Comparison of ENCODE assay signal across 8 cellular contexts in the genomic region with DNA sequence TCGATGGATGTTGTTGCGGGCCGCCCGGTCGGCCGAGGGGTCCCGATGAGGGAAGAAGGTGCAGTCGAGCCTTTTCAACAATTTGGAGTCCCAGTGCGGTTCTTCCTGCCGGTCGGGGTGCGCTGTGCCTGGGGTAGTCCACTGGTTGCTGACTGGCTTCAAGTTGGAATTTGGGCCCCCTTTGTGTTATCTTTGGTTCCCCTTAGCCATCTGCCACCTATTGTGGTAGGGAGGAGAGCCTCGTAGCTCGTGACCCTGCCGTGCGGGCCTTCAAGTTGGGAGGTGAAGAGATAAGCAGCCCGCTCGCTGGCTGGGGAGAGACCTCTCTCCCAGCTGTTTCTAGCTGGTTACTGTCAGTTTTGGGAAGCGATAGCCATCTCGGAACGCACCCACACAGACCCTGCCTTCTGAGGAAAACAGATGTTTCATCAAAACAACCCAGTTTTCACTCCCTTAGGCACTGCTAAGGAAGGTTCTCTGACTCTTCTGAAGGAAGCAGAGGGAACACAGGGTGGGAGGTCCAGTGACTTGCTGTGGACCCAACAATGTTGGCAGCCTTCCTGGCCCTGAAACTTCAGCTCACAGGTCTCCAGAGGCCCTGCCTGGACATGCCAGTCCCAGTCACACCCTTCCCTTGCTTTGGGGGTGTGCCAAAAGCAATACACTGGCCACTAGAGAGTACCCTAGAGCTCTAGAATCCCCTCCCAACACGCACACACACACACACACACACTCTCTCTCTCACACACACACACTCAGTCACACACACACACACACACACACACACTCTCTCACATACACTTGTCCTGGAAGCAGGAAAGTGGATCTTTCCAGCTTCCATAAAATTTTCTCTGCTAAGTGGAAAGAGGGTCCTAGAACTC. TPM values are rescaled to one million over a fixed set of nuclear protein-coding genes. Genes with fewer than 3 reads are reported as not detected.
DNase-seq lines count a peak whose midpoint lies in the region.

No MANE protein-coding gene starts in this region.

- WGBS in mesendoderm (ENCODE audit: extremely low coverage, insufficient coverage, low lambda C conversion rate), result no CpG with 5 or more reads among the region's 22 CpGs

- H3K4me2 ChIP-seq in mesendoderm (ENCODE audit: low read length), result peak overlapping the region; percentile 39

- H3K4me3 ChIP-seq in mesendoderm (ENCODE audit: low read length), result peak overlapping the region; percentile 60

- H3K27me3 Mint-ChIP-seq in activated CD4-positive, alpha-beta T cell treated with anti-CD3 and anti-CD28 coated beads, Interleukin-2, amount 10 ng/mL, durations not matched to agents 24 days and 14 days, result no peaks in the 10 kb centered on the region

- H3K4me1 Mint-ChIP-seq in activated CD4-positive, alpha-beta T cell treated with anti-CD3 and anti-CD28 coated beads, Interleukin-2, amount 10 ng/mL, durations not matched to agents 24 days and 14 days, result peaks cover 63% of the 10 kb centered on the region

- H3K9ac ChIP-seq in mesendoderm (ENCODE audit: low read length), result peak overlapping the region; percentile 81

- peak overlapping the region; percentile 92 for H3K27ac Mint-ChIP-seq in activated CD4-positive, alpha-beta T cell treated with anti-CD3 and anti-CD28 coated beads, Interleukin-2, amount 10 ng/mL, durations not matched to agents 24 days and 14 days

- peaks cover 52% of the 10 kb centered on the region for H3K36me3 Mint-ChIP-seq in activated CD4-positive, alpha-beta T cell treated with anti-CD3 and anti-CD28 coated beads, Interleukin-2, amount 10 ng/mL, durations not matched to agents 24 days and 14 days (ENCODE audit: low read depth)

- no peak overlapping the region for H3K23ac ChIP-seq in mesendoderm (ENCODE audit: low read length)

- H2BK120ac ChIP-seq in mesendoderm (ENCODE audit: low read depth, low read length), result no peak overlapping the region

- no peaks in the 10 kb centered on the region for H3K9me3 Mint-ChIP-seq in activated CD4-positive, alpha-beta T cell treated with anti-CD3 and anti-CD28 coated beads, Interleukin-2, amount 10 ng/mL, durations not matched to agents 24 days and 14 days

- peak; percentile 27 for DNase-seq in NK-92 treated with Interleukin-12 subunit alpha and Interleukin-12 subunit beta, amount 100 ng/mL, for 24 hours (lab: John Stamatoyannopoulos, UW)
- no peak for DNase-seq in NK-92 (lab: John Stamatoyannopoulos, UW; ENCODE audit: unreplicated experiment)
- DNase-seq in NCI-H1436 treated with DMSO at 0.1 percent for 48 hours (lab: John Stamatoyannopoulos, UW), result peak; percentile 66
- peak; percentile 84 for DNase-seq in activated CD4-positive, alpha-beta T cell treated with anti-CD3 and anti-CD28 coated beads, Interleukin-2, amount 10 ng/mL, durations not matched to agents 24 days and 14 days
- DNase-seq in epidermal melanocyte (ENCODE audit: insufficient read length, low spot score), result peak; percentile 49
- DNase-seq in mesendoderm, result peak; percentile 60
- DNase-seq in substantia nigra (lab: John Stamatoyannopoulos, UW), result peak in 45 of 49 donors; percentile 27 to 95 (median 72)
- DNase-seq in activated gamma-delta T cell treated with Interleukin-2 at 50 U/mL for 16 hours, result no peak

- no peaks in the 10 kb centered on the region for H3K79me2 ChIP-seq in mesendoderm (ENCODE audit: control insufficient read depth, insufficient read depth, low read length)

- H3K27me3 ChIP-seq in mesendoderm (ENCODE audit: insufficient read depth, low read length, poor library complexity), result no peaks in the 10 kb centered on the region

- no peak overlapping the region for H4K5ac ChIP-seq in mesendoderm (ENCODE audit: low read length)

- H3K4me1 ChIP-seq in mesendoderm (ENCODE audit: control insufficient read depth, low read depth, low read length), result peaks cover 19% of the 10 kb centered on the region

- no peaks in the 10 kb centered on the region for H3K79me1 ChIP-seq in mesendoderm (ENCODE audit: low read length)

- H3K56ac ChIP-seq in mesendoderm (ENCODE audit: low read length), result peak overlapping the region; percentile 92

- H3K4ac ChIP-seq in mesendoderm (ENCODE audit: low read depth, low read length), result no peak overlapping the region

- peak overlapping the region; percentile 30 for H3K18ac ChIP-seq in mesendoderm (ENCODE audit: low read length)

- no peak overlapping the region for H2BK5ac ChIP-seq in mesendoderm (ENCODE audit: low read length)

- H4K8ac ChIP-seq in mesendoderm (ENCODE audit: low read depth, low read length), result no peak overlapping the region

- intact Hi-C loops in activated CD4-positive, alpha-beta T cell treated with anti-CD3 and anti-CD28 coated beads, Interleukin-2, amount 10 ng/mL, durations not matched to agents 24 days and 14 days (cut with micrococcal nuclease), result no loop called here

- H3K4me3 Mint-ChIP-seq in activated CD4-positive, alpha-beta T cell treated with anti-CD3 and anti-CD28 coated beads, Interleukin-2, amount 10 ng/mL, durations not matched to agents 24 days and 14 days, result peak overlapping the region; percentile 99

- H2AK5ac ChIP-seq in mesendoderm (ENCODE audit: low read length), result no peak overlapping the region

- H3K27ac ChIP-seq in mesendoderm (ENCODE audit: low read depth, low read length), result no peak overlapping the region
- H3K27ac ChIP-seq in substantia nigra (ENCODE audit: low read depth, low read length, poor library complexity, severe bottlenecking), result peak overlapping the region; percentile 97

- no peak overlapping the region for H2BK15ac ChIP-seq in mesendoderm (replicated peaks; ENCODE audit: low read depth)

- no peaks in the 10 kb centered on the region for H3K36me3 ChIP-seq in mesendoderm (ENCODE audit: control insufficient read depth, insufficient read depth, low read length)

RNA-seq across cellular contexts. Expression of a gene that starts 1.0 kb away (rescaled TPM):
- total RNA-seq in activated CD4-positive, alpha-beta T cell treated with anti-CD3 and anti-CD28 coated beads, Interleukin-2, amount 10 ng/mL, durations not matched to agents 24 days and 14 days, result 106 and 108 TPM in 2 replicates
- polyA plus RNA-seq in mesendoderm (2013, experiment 1 of 2), result 4.1 TPM
- polyA plus RNA-seq in mesendoderm (2013, experiment 2 of 2), result 3.9 TPM

RNA-seq across cellular contexts. Expression of a gene that starts 44.6 kb away (rescaled TPM):
- 1.4 and 1.9 TPM in 2 replicates for total RNA-seq in activated CD4-positive, alpha-beta T cell treated with anti-CD3 and anti-CD28 coated beads, Interleukin-2, amount 10 ng/mL, durations not matched to agents 24 days and 14 days
- polyA plus RNA-seq in mesendoderm (2013, experiment 1 of 2), result 0.45 TPM
- 0.34 TPM for polyA plus RNA-seq in mesendoderm (2013, experiment 2 of 2)

Comparison
In these comparisons a context has a peak if more than half of its experiments do, and no peak if none do; other contexts are left out.
1. DNase-seq: peak in NK-92 treated with Interleukin-12 subunit alpha and Interleukin-12 subunit beta, amount 100 ng/mL, for 24 hours (single experiment), NCI-H1436 treated with DMSO at 0.1 percent for 48 hours (single experiment), activated CD4-positive, alpha-beta T cell treated with anti-CD3 and anti-CD28 coated beads, Interleukin-2, amount 10 ng/mL, durations not matched to agents 24 days and 14 days (single experiment), epidermal melanocyte (single experiment), mesendoderm (single experiment) and substantia nigra (45 of 49); none in NK-92 (single experiment) and activated gamma-delta T cell treated with Interleukin-2 at 50 U/mL for 16 hours (single experiment).